8 cellular contexts compared by ENCODE assay signal in the genomic region with DNA sequence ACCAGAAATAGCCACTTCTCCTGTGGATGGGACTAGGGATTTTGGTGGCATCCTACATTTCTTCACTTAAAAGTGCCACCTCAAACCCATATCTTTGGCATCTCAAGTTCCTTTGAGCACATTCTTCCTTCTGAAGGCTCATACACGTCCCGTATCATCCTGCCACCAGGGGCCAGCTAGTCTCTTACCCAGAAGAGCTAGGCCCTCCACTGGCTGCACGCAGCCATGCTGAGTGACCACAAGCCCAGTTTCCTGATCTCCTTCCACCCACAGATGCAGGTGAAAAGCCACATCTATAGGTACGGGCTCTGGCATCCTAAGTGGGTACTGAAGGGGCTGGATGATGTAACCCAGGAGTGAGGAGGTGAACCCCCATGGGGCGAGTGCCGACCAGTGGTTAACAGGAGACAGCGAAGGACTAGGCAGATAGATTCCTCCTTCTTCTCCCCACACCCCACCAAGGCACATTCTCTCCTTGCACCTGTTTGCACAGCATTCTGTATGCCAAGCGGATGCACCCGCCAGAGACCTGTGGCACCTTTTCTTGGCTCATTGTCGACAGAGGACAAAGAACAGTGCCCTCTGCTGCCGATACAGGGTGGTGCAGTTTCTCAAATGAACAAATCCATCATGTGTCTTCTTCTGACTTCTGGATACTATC. TPM values are rescaled to one million over a fixed set of nuclear protein-coding genes. Genes with fewer than 3 reads are reported as not detected.
DNase-seq lines count a peak whose midpoint lies in the region; ATAC-seq and TF ChIP-seq lines count a peak whose summit lies in the region.

No MANE protein-coding gene starts in this region.

- TF ChIP-seq CTCF in Panc1 (IDR thresholded peaks at IDR 0.05) (peak; percentile 92), gastroesophageal sphincter (IDR thresholded peaks at IDR 0.05) (peak in 3 of 4 experiments; percentile 11 to 61 (median 31)), retinal pigment epithelial cell (conservative IDR thresholded peaks at IDR 0.05; ENCODE audit: low read depth, low read length) (peak; percentile 85), ovary (IDR thresholded peaks at IDR 0.05) (no peak)

- TF ChIP-seq EP300 in gastroesophageal sphincter (IDR thresholded peaks at IDR 0.05) (no peak), ovary (IDR thresholded peaks at IDR 0.05) (no peak)

- no peaks in the 10 kb centered on the region for H3K9me3 Mint-ChIP-seq in activated T-helper 17 cell treated with anti-CD3 and anti-CD28 coated beads, Interleukin-2, amount 50 U/mL, for 72 hours

- peaks cover 4% of the 10 kb centered on the region for H3K27me3 Mint-ChIP-seq in activated T-helper 17 cell treated with anti-CD3 and anti-CD28 coated beads, Interleukin-2, amount 50 U/mL, for 72 hours

- H3K9me3 ChIP-seq in Panc1 (ENCODE audit: control insufficient read depth, insufficient read depth, low read depth, low read length) (no peaks in the 10 kb centered on the region), gastroesophageal sphincter (no peaks in the 10 kb centered on the region), ovary (no peaks in the 10 kb centered on the region)

- BruUV-seq in Panc1 (replicated peaks; lab: Mats Ljungman, UMichigan): no TSS peak

- peak; percentile 65 for ATAC-seq in HG03159 (IDR thresholded peaks at IDR 0.05; ENCODE audit: unreplicated experiment)
- ATAC-seq in Panc1: peak; percentile 61; the same call in 1 of the 2 replicates
- ATAC-seq in activated T-helper 17 cell treated with anti-CD3 and anti-CD28 coated beads, Interleukin-2, amount 50 U/mL, for 72 hours (replicated peaks): peak; percentile 37
- ATAC-seq in gastroesophageal sphincter: no peak
- ATAC-seq in HG03108 (IDR thresholded peaks at IDR 0.05; ENCODE audit: unreplicated experiment): no peak

- in situ Hi-C loops in Panc1 (cut with HindIII; ENCODE audit: low pct_unique_long_range_greater_than_20kb, low sequenced_read_pairs): no loop called here

- no peak for TF ChIP-seq POLR2A in gastroesophageal sphincter (IDR thresholded peaks at IDR 0.05)
- TF ChIP-seq POLR2A in ovary (IDR thresholded peaks at IDR 0.05): no peak

- peak; percentile 46 for DNase-seq in COR-L47 (lab: John Stamatoyannopoulos, UW)
- peak; percentile 46 for DNase-seq in Panc1 (ENCODE audit: low read depth, low spot score)
- DNase-seq in retinal pigment epithelial cell (ENCODE audit: low read depth): peak; percentile 7
- no peak for DNase-seq in ovary

- H3K4me3 ChIP-seq in Panc1 (ENCODE audit: low read depth in 2 of 2, low read length in 2 of 2) (no peak overlapping the region), gastroesophageal sphincter (no peak overlapping the region), retinal pigment epithelial cell (ENCODE audit: low read length) (no peak overlapping the region), ovary (no peak overlapping the region)

- intact Hi-C loops in Panc1 (cut with micrococcal nuclease; ENCODE audit: unreplicated experiment) (no loop called here), ovary (cut with DNase I) (no loop called here)

- H3K4me1 ChIP-seq in Panc1 (ENCODE audit: control insufficient read depth, insufficient read depth, low read length) (no peaks in the 10 kb centered on the region), gastroesophageal sphincter (no peaks in the 10 kb centered on the region), ovary (ENCODE audit: insufficient read depth) (peaks cover 2% of the 10 kb centered on the region)

- no peak overlapping the region for H3K27ac Mint-ChIP-seq in activated T-helper 17 cell treated with anti-CD3 and anti-CD28 coated beads, Interleukin-2, amount 50 U/mL, for 72 hours

- H3K4me1 Mint-ChIP-seq in activated T-helper 17 cell treated with anti-CD3 and anti-CD28 coated beads, Interleukin-2, amount 50 U/mL, for 72 hours: no peaks in the 10 kb centered on the region

- CTCF ChIA-PET in Panc1 (lab: Charles Lee): interaction anchor here (0.8 to 1.1 kb wide), 2 partner anchors 10 to 74 kb away, joined by 3 to 5 read pairs; no protein-coding TSS in a partner anchor

- 36% methylated on average over 6 of the region's 11 CpGs; no CpG with 5 or more reads in 1 of the 2 donors for WGBS in gastroesophageal sphincter (ENCODE audit: low coverage in 1 of 2), 2 donors
- 57 to 69% (median 59%) methylated on average over 11 of the region's 11 CpGs for WGBS in ovary, 3 donors

- no peak overlapping the region for H3K27ac ChIP-seq in Panc1 (ENCODE audit: low read length)
- H3K27ac ChIP-seq in gastroesophageal sphincter: no peak overlapping the region
- H3K27ac ChIP-seq in ovary: no peak overlapping the region

- POLR2A ChIA-PET in Panc1 (lab: Charles Lee): no interaction called here

- no peaks in the 10 kb centered on the region for H3K36me3 Mint-ChIP-seq in activated T-helper 17 cell treated with anti-CD3 and anti-CD28 coated beads, Interleukin-2, amount 50 U/mL, for 72 hours (ENCODE audit: low read depth)

- H3K36me3 ChIP-seq in Panc1 (ENCODE audit: control insufficient read depth, insufficient read depth, low read length): no peaks in the 10 kb centered on the region
- no peaks in the 10 kb centered on the region for H3K36me3 ChIP-seq in gastroesophageal sphincter
- H3K36me3 ChIP-seq in ovary: no peaks in the 10 kb centered on the region

- no peak overlapping the region for H3K4me3 Mint-ChIP-seq in activated T-helper 17 cell treated with anti-CD3 and anti-CD28 coated beads, Interleukin-2, amount 50 U/mL, for 72 hours

- H3K27me3 ChIP-seq in Panc1 (ENCODE audit: control insufficient read depth, insufficient read depth, low read length) (no peaks in the 10 kb centered on the region), gastroesophageal sphincter (peaks cover 22% of the 10 kb centered on the region), ovary (no peaks in the 10 kb centered on the region)

RNA-seq across cellular contexts. Expression of a gene that starts 14.4 kb away (rescaled TPM):
- total RNA-seq in Panc1 (2021; ENCODE audit: unreplicated experiment): not detected
- not detected for polyA plus RNA-seq in Panc1 (2012; ENCODE audit: insufficient read length)
- not detected for total RNA-seq in activated T-helper 17 cell treated with anti-CD3 and anti-CD28 coated beads, Interleukin-2, amount 50 U/mL, for 72 hours
- 10 to 100 TPM in 1 of 4 donors, not detected in 3; 78.4 TPM for total RNA-seq in gastroesophageal sphincter
- total RNA-seq in ovary: 10 to 100 TPM in 1 of 7 donors, 1 to 10 TPM in 3, not detected in 3; 1.5 to 18.7 (median 3.7) TPM
- 1 to 10 TPM in 1 of 2 donors, not detected in 1; 2.7 TPM for polyA plus RNA-seq in ovary

RNA-seq across cellular contexts. Expression of a gene that starts 43.7 kb away (rescaled TPM):
- total RNA-seq in Panc1 (2021; ENCODE audit: unreplicated experiment) (0.44 TPM), gastroesophageal sphincter (10 to 100 TPM in 2 of 4 donors, 1 to 10 TPM in 2; 7.6 to 15.2 (median 10.4) TPM), ovary (10 to 100 TPM in 3 of 7 donors, 1 to 10 TPM in 4; 4.1 to 18.5 (median 7.0) TPM)
- polyA plus RNA-seq in Panc1 (2012; ENCODE audit: insufficient read length): 1.5 TPM
- under 1 TPM; 0.34 to 0.56 TPM for total RNA-seq in activated T-helper 17 cell treated with anti-CD3 and anti-CD28 coated beads, Interleukin-2, amount 50 U/mL, for 72 hours
- polyA plus RNA-seq in ovary: 10 to 100 TPM in 1 of 2 donors, 1 to 10 TPM in 1; 3.3 to 12.2 TPM

Comparison
In these comparisons a context has a peak if more than half of its experiments do, and no peak if none do; other contexts are left out.
1. DNase-seq: peak in COR-L47 (single experiment), Panc1 (single experiment) and retinal pigment epithelial cell (single experiment); none in ovary (0 of 5).
2. ATAC-seq: peak in HG03159 (single experiment), Panc1 (single experiment) and activated T-helper 17 cell treated with anti-CD3 and anti-CD28 coated beads, Interleukin-2, amount 50 U/mL, for 72 hours (single experiment); none in gastroesophageal sphincter (single experiment) and HG03108 (single experiment).
3. CTCF ChIP-seq: peak in Panc1 (single experiment), gastroesophageal sphincter (3 of 4) and retinal pigment epithelial cell (single experiment); none in ovary (0 of 3).